Comparison of ENCODE assay signal across 9 cellular contexts in genomic region chr22:37742374-37743092, GRCh38. TPM values are rescaled to one million over a fixed set of nuclear protein-coding genes. Genes with fewer than 3 reads are reported as not detected.
DNase-seq lines count a peak whose midpoint lies in the region; ATAC-seq lines count a peak whose summit lies in the region.
"Had no signal": no experiment of that assay in that cellular context is flagged by ENCODE, and none has a peak within 500 bp of the region (broad histone marks: within the 10 kb centered on the region; RNA-seq: fewer than 3 reads in every experiment).

No MANE protein-coding gene starts in this region.

- peak overlapping the region; percentile 17 for H3K9ac ChIP-seq in muscle layer of colon (ENCODE audit: low read length)

- H3K9me3 ChIP-seq in muscle layer of colon (ENCODE audit: low read length), result no peaks in the 10 kb centered on the region

- H3K27me3 ChIP-seq in muscle layer of colon (ENCODE audit: control insufficient read depth in 1 of 2, insufficient read depth in 2 of 2, low read length in 2 of 2), result no peaks in the 10 kb centered on the region

- DNase-seq in AML-193 (lab: John Stamatoyannopoulos, UW) (peak; percentile 11 to 18), LHCN-M2 (ENCODE audit: low read depth) (peak; percentile 87), brain pericyte (ENCODE audit: low read depth, low spot score) (peak; percentile 55), T-helper 1 cell (no peak), OCI-M2 (lab: John Stamatoyannopoulos, UW; ENCODE audit: unreplicated experiment) (no peak)
- DNase-seq: stimulated activated CD4-positive, alpha-beta T cell treated with anti-CD3 and anti-CD28 coated beads, Interleukin-4, amount 100 ng/mL, for 4 hours had no signal

- peak overlapping the region in 1 of 2 donors; percentile 12 for H3K4me3 ChIP-seq in muscle layer of colon (ENCODE audit: low read depth in 1 of 2, low read length in 2 of 2)

- peak overlapping the region; percentile 85 for H3K27ac ChIP-seq in muscle layer of colon (ENCODE audit: low read depth, low read length)

- no peaks in the 10 kb centered on the region for H3K36me3 ChIP-seq in muscle layer of colon (ENCODE audit: insufficient read depth, low read length)

- H3K4me1 ChIP-seq in muscle layer of colon (ENCODE audit: insufficient read depth, low read length), result peaks cover 75% of the 10 kb centered on the region

- ATAC-seq in HG03039 (IDR thresholded peaks at IDR 0.05; ENCODE audit: unreplicated experiment) (no peak), HG03460 (IDR thresholded peaks at IDR 0.05; ENCODE audit: unreplicated experiment) (no peak)

RNA-seq across cellular contexts. Expression of gene TRIOBP, which starts 45.7 kb away (rescaled TPM):
- total RNA-seq in LHCN-M2 (2014; rRNA removed), result 128 and 137 TPM in 2 replicates
- polyA plus RNA-seq in LHCN-M2 (2012), result 85.7 TPM

RNA-seq across cellular contexts. Expression of gene NOL12, which starts 56.4 kb away (rescaled TPM):
- total RNA-seq in LHCN-M2 (2014; rRNA removed), result 45.1 and 53.9 TPM in 2 replicates
- polyA plus RNA-seq in LHCN-M2 (2012), result 24.6 TPM

Comparison
In these comparisons a context has a peak if more than half of its experiments do, and no peak if none do; other contexts are left out.
1. DNase-seq: peak in AML-193 (2 of 2), LHCN-M2 (single experiment) and brain pericyte (single experiment); none in T-helper 1 cell (0 of 5) and OCI-M2 (single experiment).